8 cellular contexts compared by ENCODE assay signal in genomic region chr7:10889266-10889898, GRCh38.
A peak's percentile ranks its signal among the peaks of the same experiment; 100 is the strongest.
DNase-seq lines count a peak whose midpoint lies in the region; ATAC-seq and TF ChIP-seq lines count a peak whose summit lies in the region.

No MANE protein-coding gene starts in this region.

- H2BK120ac ChIP-seq in mesendoderm (ENCODE audit: low read depth, low read length), result no peak overlapping the region

- no peaks in the 10 kb centered on the region for H3K9me3 ChIP-seq in WERI-Rb-1 (ENCODE audit: severe bottlenecking)

- peak; percentile 67 for TF ChIP-seq CTCF in WERI-Rb-1 (IDR thresholded peaks at IDR 0.05; ENCODE audit: low read depth, low read length)

- H3K4me2 ChIP-seq in mesendoderm (ENCODE audit: low read length), result no peak overlapping the region

- H3K4me1 ChIP-seq in mesendoderm (ENCODE audit: control insufficient read depth, low read depth, low read length), result no peaks in the 10 kb centered on the region

- H3K23ac ChIP-seq in mesendoderm (ENCODE audit: low read length), result no peak overlapping the region

- H3K79me1 ChIP-seq in mesendoderm (ENCODE audit: low read length), result no peaks in the 10 kb centered on the region

- WGBS in mesendoderm (ENCODE audit: extremely low coverage, insufficient coverage, low lambda C conversion rate), result no CpG with 5 or more reads among the region's 10 CpGs

- H3K36me3 ChIP-seq in WERI-Rb-1, result no peaks in the 10 kb centered on the region
- H3K36me3 ChIP-seq in mesendoderm (ENCODE audit: control insufficient read depth, insufficient read depth, low read length), result no peaks in the 10 kb centered on the region

- H3K56ac ChIP-seq in mesendoderm (ENCODE audit: low read length), result no peak overlapping the region

- H2BK5ac ChIP-seq in mesendoderm (ENCODE audit: low read length), result no peak overlapping the region

- H2AK5ac ChIP-seq in mesendoderm (ENCODE audit: low read length), result no peak overlapping the region

- no peak overlapping the region for H4K5ac ChIP-seq in mesendoderm (ENCODE audit: low read length)

- DNase-seq in COR-L47 (lab: John Stamatoyannopoulos, UW) (peak; percentile 63), GM19240 (ENCODE audit: insufficient read length, low spot score) (peak; percentile 11), NCI-H2171 (lab: John Stamatoyannopoulos, UW) (peak; percentile 68), WERI-Rb-1 (peak; percentile 59), mesendoderm (peak; percentile 64), stromal cell of bone marrow (ENCODE audit: low read depth) (peak; percentile 26)
- DNase-seq in effector CD8-positive, alpha-beta T cell (lab: John Stamatoyannopoulos, UW), result peak; percentile 0

- H3K4me3 ChIP-seq in WERI-Rb-1 (ENCODE audit: low read depth, low read length) (no peak overlapping the region), mesendoderm (ENCODE audit: low read length) (no peak overlapping the region)

- no peak overlapping the region for H3K27ac ChIP-seq in WERI-Rb-1
- H3K27ac ChIP-seq in mesendoderm (ENCODE audit: low read depth, low read length), result no peak overlapping the region

- no peak overlapping the region for H2BK15ac ChIP-seq in mesendoderm (replicated peaks; ENCODE audit: low read depth)

- H4K8ac ChIP-seq in mesendoderm (ENCODE audit: low read depth, low read length), result no peak overlapping the region

- no peaks in the 10 kb centered on the region for H3K27me3 ChIP-seq in WERI-Rb-1 (ENCODE audit: insufficient read depth, low read depth, severe bottlenecking)
- no peaks in the 10 kb centered on the region for H3K27me3 ChIP-seq in mesendoderm (ENCODE audit: insufficient read depth, low read length, poor library complexity)

- H3K18ac ChIP-seq in mesendoderm (ENCODE audit: low read length), result no peak overlapping the region

- peak; percentile 96 for ATAC-seq in HG03159 (IDR thresholded peaks at IDR 0.05; ENCODE audit: unreplicated experiment)

- no peak overlapping the region for H3K4ac ChIP-seq in mesendoderm (ENCODE audit: low read depth, low read length)

- H3K79me2 ChIP-seq in mesendoderm (ENCODE audit: control insufficient read depth, insufficient read depth, low read length), result no peaks in the 10 kb centered on the region

- no peak overlapping the region for H3K9ac ChIP-seq in mesendoderm (ENCODE audit: low read length)

Comparison
In these comparisons a context has a peak if more than half of its experiments do, and no peak if none do; other contexts are left out.
1. DNase-seq: peak in every context shown above with its lines; median percentile 68 in NCI-H2171; 64 in mesendoderm; 63 in COR-L47; 59 in WERI-Rb-1; 26 in stromal cell of bone marrow; 11 in GM19240; 0 in effector CD8-positive, alpha-beta T cell.